Comparison of ENCODE assay signal across 18 cellular contexts in genomic region chr1:17112076-17112475, GRCh38. TPM values are rescaled to one million over a fixed set of nuclear protein-coding genes. Genes with fewer than 3 reads are reported as not detected.
DNase-seq lines count a peak whose midpoint lies in the region; ATAC-seq and TF ChIP-seq lines count a peak whose summit lies in the region.
"Had no signal": no experiment of that assay in that cellular context is flagged by ENCODE, and none has a peak within 500 bp of the region (broad histone marks: within the 10 kb centered on the region; RNA-seq: fewer than 3 reads in every experiment).

No MANE protein-coding gene starts in this region.

- H2AK5ac ChIP-seq in H9 (ENCODE audit: insufficient read length, low read length) (no peak overlapping the region), mesendoderm (ENCODE audit: low read length) (no peak overlapping the region)

- H4K5ac ChIP-seq in H9 (ENCODE audit: insufficient read length, low read depth, low read length) (no peak overlapping the region), mesendoderm (ENCODE audit: low read length) (no peak overlapping the region)

- intact Hi-C loops in gastrocnemius medialis (cut with DNase I; ENCODE audit: low total_unique reads), result loop anchor here (10.0 kb wide), 1 partner anchor 1097 kb away; the partner anchor contains the start of gene HSPB7
- intact Hi-C loops in activated CD4-positive, alpha-beta memory T cell treated with anti-CD3 and anti-CD28 coated beads for 36 hours (cut with micrococcal nuclease), result no loop called here

- POLR2A ChIA-PET in activated CD4-positive, alpha-beta memory T cell treated with anti-CD3 and anti-CD28 coated beads for 36 hours (lab: Charles Lee), result no interaction called here

- H2BK15ac ChIP-seq in H9 (ENCODE audit: low read depth, low read length), result no peak overlapping the region
- no peak overlapping the region for H2BK15ac ChIP-seq in mesendoderm (replicated peaks; ENCODE audit: low read depth)

- H3K23ac ChIP-seq in H9 (ENCODE audit: insufficient read length, low read depth, low read length) (peak overlapping the region; percentile 17), mesendoderm (ENCODE audit: low read length) (no peak overlapping the region)

- WGBS in H9 (ENCODE audit: extremely low coverage, insufficient read length, low lambda C conversion rate), result no CpG with 5 or more reads among the region's 6 CpGs
- no CpG with 5 or more reads among the region's 6 CpGs for WGBS in mesendoderm (ENCODE audit: extremely low coverage, insufficient coverage, low lambda C conversion rate)

- H3K79me1 ChIP-seq in H9 (ENCODE audit: insufficient read depth, low read depth, low read length, poor library complexity, severe bottlenecking), result no peaks in the 10 kb centered on the region
- H3K79me1 ChIP-seq in mesendoderm (ENCODE audit: low read length), result no peaks in the 10 kb centered on the region

- H3K36me3 ChIP-seq in mesendoderm (ENCODE audit: control insufficient read depth, insufficient read depth, low read length) (no peaks in the 10 kb centered on the region), gastrocnemius medialis (no peaks in the 10 kb centered on the region)

- in situ Hi-C loops in gastrocnemius medialis (cut with MboI; ENCODE audit: low sequenced_read_pairs in 4 of 4), result no loop called here

- no peak overlapping the region for H3K4me3 Mint-ChIP-seq in H9
- H3K4me3 Mint-ChIP-seq in activated CD4-positive, alpha-beta memory T cell treated with anti-CD3 and anti-CD28 coated beads for 36 hours, result no peak overlapping the region
- H3K4me3 Mint-ChIP-seq: CD8-positive, alpha-beta T cell; GM23338 had no signal

- H3K4me3 ChIP-seq in mesendoderm (ENCODE audit: low read length) (no peak overlapping the region), gastrocnemius medialis (no peak overlapping the region)
- H3K4me3 ChIP-seq: GM23338 had no signal

- no peak overlapping the region; the same call in 1 of the 2 replicates for H3K14ac ChIP-seq in H9 (ENCODE audit: insufficient read depth, low read length)

- H3K4ac ChIP-seq in H9 (ENCODE audit: low read depth, low read length) (no peak overlapping the region), mesendoderm (ENCODE audit: low read depth, low read length) (no peak overlapping the region)

- H3K79me2 ChIP-seq in H9 (ENCODE audit: insufficient read depth, low read length) (no peaks in the 10 kb centered on the region), mesendoderm (ENCODE audit: control insufficient read depth, insufficient read depth, low read length) (no peaks in the 10 kb centered on the region)

- H4K20me1 ChIP-seq in H9 (ENCODE audit: control insufficient read depth, insufficient read depth, insufficient read length), result no peaks in the 10 kb centered on the region

- H3K9me3 ChIP-seq in H9 (ENCODE audit: control insufficient read depth, low read depth, low read length) (no peaks in the 10 kb centered on the region), gastrocnemius medialis (no peaks in the 10 kb centered on the region)

- H4K8ac ChIP-seq in H9 (replicated peaks; ENCODE audit: insufficient read length, low read depth, low read length) (no peak overlapping the region), mesendoderm (ENCODE audit: low read depth, low read length) (no peak overlapping the region)

- CTCF ChIA-PET in activated CD4-positive, alpha-beta memory T cell treated with anti-CD3 and anti-CD28 coated beads for 36 hours (lab: Charles Lee), result interaction anchor here (0.8 to 2.0 kb wide), 3 partner anchors 10 to 125 kb away, joined by 3 to 9 read pairs (median 5); no protein-coding TSS in a partner anchor

- TF ChIP-seq CTCF in H9 (conservative IDR thresholded peaks at IDR 0.05) (no peak), gastrocnemius medialis (IDR thresholded peaks at IDR 0.05 in 4 of 5, conservative IDR thresholded peaks at IDR 0.05 in 1 of 5) (no peak)

- H3K4me2 ChIP-seq in H9 (ENCODE audit: insufficient read depth, insufficient read length, low read length), result no peak overlapping the region
- no peak overlapping the region for H3K4me2 ChIP-seq in mesendoderm (ENCODE audit: low read length)
- H3K4me2 ChIP-seq: GM23338 had no signal

- H2BK5ac ChIP-seq in H9 (ENCODE audit: insufficient read length, low read length) (no peak overlapping the region), mesendoderm (ENCODE audit: low read length) (no peak overlapping the region)

- no peak for ATAC-seq in gastrocnemius medialis
- no peak for ATAC-seq in HG02970 (IDR thresholded peaks at IDR 0.05; ENCODE audit: low FRiP score, unreplicated experiment)
- ATAC-seq: CD8-positive, alpha-beta T cell; HepG2 had no signal

- peaks cover 25% of the 10 kb centered on the region for H3K27me3 Mint-ChIP-seq in H9 (ENCODE audit: low read depth)
- H3K27me3 Mint-ChIP-seq in activated CD4-positive, alpha-beta memory T cell treated with anti-CD3 and anti-CD28 coated beads for 36 hours, result peaks cover 20% of the 10 kb centered on the region

- H3K23me2 ChIP-seq in H9 (ENCODE audit: insufficient read length, low read depth, low read length, poor library complexity, severe bottlenecking), result no peaks in the 10 kb centered on the region

- no peak for DNase-seq in H9
- no peak for DNase-seq in mesendoderm
- DNase-seq in gastrocnemius medialis, result no peak
- no peak for DNase-seq in COLO829 (ENCODE audit: low spot score)
- DNase-seq in activated CD4-positive, alpha-beta memory T cell treated with anti-CD3 and anti-CD28 coated beads for 36 hours, result no peak
- DNase-seq in OCI-M1 (lab: John Stamatoyannopoulos, UW), result no peak
- DNase-seq: ACHN; CD8-positive, alpha-beta T cell; GF-D8; NCI-H1417 treated with DMSO at 0.1 percent for 48 hours; NCI-H2029; NCI-H510A; NCI-H82; SHP77 had no signal

- H3T11ph ChIP-seq in H9 (ENCODE audit: low read length), result no peak overlapping the region

- H3K4me1 ChIP-seq in H9 (ENCODE audit: insufficient read depth, low read length), result no peaks in the 10 kb centered on the region
- H3K4me1 ChIP-seq in mesendoderm (ENCODE audit: control insufficient read depth, low read depth, low read length), result no peaks in the 10 kb centered on the region
- peaks cover 76 to 88% of the 10 kb centered on the region in 2 donors for H3K4me1 ChIP-seq in gastrocnemius medialis

- no peaks in the 10 kb centered on the region for H3K36me3 Mint-ChIP-seq in H9 (ENCODE audit: insufficient read depth in 1 of 3, low read depth in 3 of 3)
- H3K36me3 Mint-ChIP-seq in activated CD4-positive, alpha-beta memory T cell treated with anti-CD3 and anti-CD28 coated beads for 36 hours, result no peaks in the 10 kb centered on the region
- H3K36me3 Mint-ChIP-seq: CD8-positive, alpha-beta T cell had no signal

- H3K27ac Mint-ChIP-seq in H9, result peak overlapping the region in 1 of 3 experiments; percentile 13; a peak in 1 of 7 replicates
- H3K27ac Mint-ChIP-seq in activated CD4-positive, alpha-beta memory T cell treated with anti-CD3 and anti-CD28 coated beads for 36 hours, result no peak overlapping the region
- H3K27ac Mint-ChIP-seq: CD8-positive, alpha-beta T cell; GM23338 had no signal

- H2BK20ac ChIP-seq in H9 (ENCODE audit: low read depth, low read length, poor library complexity, severe bottlenecking), result no peak overlapping the region

- H3K56ac ChIP-seq in H9 (ENCODE audit: insufficient read length, low read depth, low read length) (no peak overlapping the region), mesendoderm (ENCODE audit: low read length) (peak overlapping the region; percentile 42)

- H3K9me3 Mint-ChIP-seq in H9, result no peaks in the 10 kb centered on the region
- no peaks in the 10 kb centered on the region for H3K9me3 Mint-ChIP-seq in activated CD4-positive, alpha-beta memory T cell treated with anti-CD3 and anti-CD28 coated beads for 36 hours
- H3K9me3 Mint-ChIP-seq: CD8-positive, alpha-beta T cell; GM23338 had no signal

- no peak overlapping the region for H2AFZ ChIP-seq in H9 (ENCODE audit: low read length)
- H2AFZ ChIP-seq: GM23338 had no signal

- TF ChIP-seq POLR2A in gastrocnemius medialis (IDR thresholded peaks at IDR 0.05), result no peak

- H2BK12ac ChIP-seq in H9 (ENCODE audit: insufficient read length, low read depth, low read length), result no peak overlapping the region

- no peak overlapping the region for H3K9ac ChIP-seq in H9 (ENCODE audit: extremely low read depth, insufficient read length, low read length)
- H3K9ac ChIP-seq in mesendoderm (ENCODE audit: low read length), result no peak overlapping the region

- H3K27me3 ChIP-seq in H9 (ENCODE audit: insufficient read depth, low read length), result no peaks in the 10 kb centered on the region
- no peaks in the 10 kb centered on the region for H3K27me3 ChIP-seq in mesendoderm (ENCODE audit: insufficient read depth, low read length, poor library complexity)
- no peaks in the 10 kb centered on the region for H3K27me3 ChIP-seq in gastrocnemius medialis

- H4K91ac ChIP-seq in H9 (ENCODE audit: insufficient read length, low read depth, low read length), result no peak overlapping the region

- H2BK120ac ChIP-seq in H9 (ENCODE audit: low read depth, low read length, poor library complexity, severe bottlenecking), result no peak overlapping the region
- H2BK120ac ChIP-seq in mesendoderm (ENCODE audit: low read depth, low read length), result no peak overlapping the region

- 0 out of 4 replicates have a peak, but pooled peaks cover 0 to 3% of the 10 kb centered on the region in 2 experiments for H3K4me1 Mint-ChIP-seq in H9
- no peaks in the 10 kb centered on the region for H3K4me1 Mint-ChIP-seq in activated CD4-positive, alpha-beta memory T cell treated with anti-CD3 and anti-CD28 coated beads for 36 hours (ENCODE audit: low read depth)
- H3K4me1 Mint-ChIP-seq: GM23338 had no signal

- H3K18ac ChIP-seq in H9 (ENCODE audit: insufficient read length, low read depth, low read length), result no peak overlapping the region
- no peak overlapping the region for H3K18ac ChIP-seq in mesendoderm (ENCODE audit: low read length)

- H3K27ac ChIP-seq in H9 (ENCODE audit: insufficient read length, low read depth, low read length) (no peak overlapping the region), angular gyrus (ENCODE audit: low read depth, low read length) (peak overlapping the region; percentile 86), mesendoderm (ENCODE audit: low read depth, low read length) (no peak overlapping the region), gastrocnemius medialis (peak overlapping the region; percentile 94 to 98 (median 96))

RNA-seq across cellular contexts. Expression of gene PADI2, which starts 7.2 kb away (rescaled TPM):
- 3.0 and 3.9 TPM in 2 replicates for total RNA-seq in H9 (2021)
- polyA plus RNA-seq in mesendoderm (2013, experiment 1 of 2), result 0.65 TPM
- 0.56 TPM for polyA plus RNA-seq in mesendoderm (2013, experiment 2 of 2)
- 100 to 1,000 TPM; 156 to 176 (median 171) TPM for total RNA-seq in gastrocnemius medialis
- total RNA-seq in activated CD4-positive, alpha-beta memory T cell treated with anti-CD3 and anti-CD28 coated beads for 36 hours, result not detected
- total RNA-seq: CD8-positive, alpha-beta T cell; HepG2 had no signal
- polyA plus RNA-seq: HepG2 had no signal

RNA-seq across cellular contexts. Expression of gene SDHB, which starts 58.2 kb away (rescaled TPM):
- total RNA-seq in H9 (2021) (76.7 and 77.5 TPM in 2 replicates), gastrocnemius medialis (100 to 1,000 TPM; 238 to 405 (median 328) TPM)
- 114 TPM for polyA plus RNA-seq in mesendoderm (2013, experiment 1 of 2)
- 122 TPM for polyA plus RNA-seq in mesendoderm (2013, experiment 2 of 2)
- 100 to 1,000 TPM; 154 to 163 TPM for total RNA-seq in activated CD4-positive, alpha-beta memory T cell treated with anti-CD3 and anti-CD28 coated beads for 36 hours

Comparison
In these comparisons a context has a peak if more than half of its experiments do, and no peak if none do; other contexts are left out.
1. H3K27ac ChIP-seq: peak in angular gyrus (single experiment) and gastrocnemius medialis (4 of 4); none in H9 (single experiment) and mesendoderm (single experiment).
2. RNA of gene PADI2, which starts 7.2 kb away (total RNA-seq): 156 to 176 TPM in gastrocnemius medialis; 3.0 to 3.9 TPM in H9 and not detected in activated CD4-positive, alpha-beta memory T cell treated with anti-CD3 and anti-CD28 coated beads for 36 hours; every median in the first group is over 10 times any median in the second.